15 cellular contexts compared by ENCODE assay signal in the genomic region with DNA sequence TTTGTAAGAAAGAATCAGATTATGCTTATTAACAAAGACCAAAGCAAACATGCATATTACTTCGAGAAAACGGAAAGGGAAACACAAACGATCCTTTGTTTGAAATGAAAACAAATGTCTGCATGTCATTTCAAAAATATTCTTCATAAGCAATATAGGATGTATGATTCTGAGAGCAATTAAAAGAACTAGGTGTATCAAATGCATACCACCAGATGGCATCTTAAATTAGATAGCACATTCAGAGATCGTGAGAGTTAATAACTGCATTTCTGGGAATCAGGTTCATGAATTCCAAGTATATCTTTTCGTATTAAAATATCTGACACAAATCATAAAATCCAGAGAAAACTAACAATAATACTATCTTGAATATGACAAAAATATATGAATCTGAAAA.
A peak's percentile ranks its signal among the peaks of the same experiment; 100 is the strongest.
DNase-seq lines count a peak whose midpoint lies in the region; ATAC-seq, FAIRE-seq and TF ChIP-seq lines count a peak whose summit lies in the region.
"Had no signal": no experiment of that assay in that cellular context is flagged by ENCODE, and none has a peak within 500 bp of the region (broad histone marks: within the 10 kb centered on the region; RNA-seq: fewer than 3 reads in every experiment).

No MANE protein-coding gene starts in this region.

- no peaks in the 10 kb centered on the region for H3F3A ChIP-seq in PC-9 (ENCODE audit: insufficient read depth, low read depth)

- H3K9me3 ChIP-seq in heart left ventricle (no peaks in the 10 kb centered on the region), PC-9 (ENCODE audit: insufficient read depth, low read depth) (no peaks in the 10 kb centered on the region), transverse colon (no peaks in the 10 kb centered on the region)
- H3K9me3 ChIP-seq: BE2C, thoracic aorta had no signal

- no peaks in the 10 kb centered on the region for H3K79me2 ChIP-seq in PC-9 (ENCODE audit: low read depth)

- no peak for TF ChIP-seq EP300 in transverse colon (IDR thresholded peaks at IDR 0.05; ENCODE audit: low read depth)

- ATAC-seq in heart left ventricle (no peak), Right ventricle myocardium superior (ENCODE audit: poor library complexity) (no peak), HG02884 (IDR thresholded peaks at IDR 0.05; ENCODE audit: unreplicated experiment) (no peak)
- ATAC-seq: effector memory CD8-positive, alpha-beta T cell had no signal

- no peaks in the 10 kb centered on the region for H3K9me2 ChIP-seq in PC-9 (ENCODE audit: insufficient read depth)

- H3K4me1 ChIP-seq in heart left ventricle (peaks cover 5 to 34% (median 21%) of the 10 kb centered on the region in 12 donors), PC-9 (replicated peaks; ENCODE audit: insufficient read depth) (peaks cover 5% of the 10 kb centered on the region; the same call in 1 of the 2 replicates), transverse colon (peaks cover 16 to 62% (median 22%) of the 10 kb centered on the region in 4 donors)

- H3K4me2 ChIP-seq in PC-9 = no peak overlapping the region
- H3K4me2 ChIP-seq: neural progenitor cell had no signal

- no peak for FAIRE-seq in urothelium cell line (lab: Jason Lieb, UNC)

- no peaks in the 10 kb centered on the region for H3K36me3 ChIP-seq in heart left ventricle
- H3K36me3 ChIP-seq in PC-9 (ENCODE audit: low read depth) = peaks cover 5% of the 10 kb centered on the region; the same call in 1 of the 2 replicates
- H3K36me3 ChIP-seq in transverse colon = no peaks in the 10 kb centered on the region
- H3K36me3 ChIP-seq: BE2C, neural progenitor cell, thoracic aorta had no signal

- intact Hi-C loops in heart left ventricle (cut with DNase I) = no loop called here
- intact Hi-C loops in Right ventricle myocardium superior (cut with DNase I) = loop anchor here (5.0 kb wide), 1 partner anchor 159 kb away; a partner anchor contains a TSS
- intact Hi-C loops in PC-9 (cut with micrococcal nuclease; ENCODE audit: unreplicated experiment) = no loop called here
- intact Hi-C loops in transverse colon (cut with DNase I; ENCODE audit: low total_unique reads) = no loop called here

- H2AFZ ChIP-seq in PC-9 = no peak overlapping the region
- H2AFZ ChIP-seq: neural progenitor cell had no signal

- H3K27ac ChIP-seq in heart left ventricle = no peak overlapping the region
- H3K27ac ChIP-seq in PC-9 = no peak overlapping the region
- no peak overlapping the region for H3K27ac ChIP-seq in transverse colon
- H3K27ac ChIP-seq: neural progenitor cell, SK-N-MC, thoracic aorta had no signal

- H4K20me1 ChIP-seq in PC-9 (ENCODE audit: insufficient read depth) = no peaks in the 10 kb centered on the region

- TF ChIP-seq POLR2A in heart left ventricle (IDR thresholded peaks at IDR 0.05) = no peak
- no peak for TF ChIP-seq POLR2A in transverse colon (IDR thresholded peaks at IDR 0.05)

- in situ Hi-C loops in transverse colon (cut with MboI; ENCODE audit: low pct_ligation_motif_present in 1 of 4, low pct_unique_long_range_greater_than_20kb in 1 of 4, low sequenced_read_pairs in 3 of 4) = no loop called here

- H3K27me3 ChIP-seq in heart left ventricle (no peaks in the 10 kb centered on the region), PC-9 (ENCODE audit: insufficient read depth, low read depth) (no peaks in the 10 kb centered on the region), transverse colon (no peaks in the 10 kb centered on the region)
- H3K27me3 ChIP-seq: BE2C, neural progenitor cell had no signal

- H3K4me3 ChIP-seq in heart left ventricle = no peak overlapping the region
- no peak overlapping the region for H3K4me3 ChIP-seq in PC-9
- H3K4me3 ChIP-seq in epithelial cell of proximal tubule (ENCODE audit: low read depth, low read length) = no peak overlapping the region
- H3K4me3 ChIP-seq in transverse colon = no peak overlapping the region
- H3K4me3 ChIP-seq: neural progenitor cell, SK-N-MC, thoracic aorta had no signal

- POLR2A ChIA-PET in PC-9 (lab: Charles Lee; ENCODE audit: unreplicated experiment) = no interaction called here

- peak in 9 of 12 donors; percentile 6 to 51 (median 27) for TF ChIP-seq CTCF in heart left ventricle (IDR thresholded peaks at IDR 0.05)
- TF ChIP-seq CTCF in PC-9 (conservative IDR thresholded peaks at IDR 0.05) = peak; percentile 32; the same call in 1 of the 2 replicates
- peak; percentile 43 for TF ChIP-seq CTCF in epithelial cell of proximal tubule (conservative IDR thresholded peaks at IDR 0.05; ENCODE audit: low read depth, low read length)
- TF ChIP-seq CTCF in transverse colon (IDR thresholded peaks at IDR 0.05) = peak in 4 of 5 experiments; percentile 18 to 35 (median 21)

- CTCF ChIA-PET in PC-9 (lab: Charles Lee) = no interaction called here

- no TSS peak for BruUV-seq in PC-9 (replicated peaks; lab: Mats Ljungman, UMichigan)

- DNase-seq in heart left ventricle (no peak), Right ventricle myocardium superior (no peak), PC-9 (no peak), epithelial cell of proximal tubule (ENCODE audit: low read depth) (no peak), transverse colon (no peak), DMS79 (lab: John Stamatoyannopoulos, UW) (no peak), urothelium cell line (ENCODE audit: low spot score) (no peak)
- DNase-seq: activated CD4-positive, alpha-beta T cell treated with anti-CD3 and anti-CD28 coated beads for 48 hours; BE2C; effector memory CD8-positive, alpha-beta T cell; NCI-H1930 had no signal

- 44 to 56% (median 50%) methylated on average over 5 of the region's 5 CpGs for WGBS in heart left ventricle, 4 donors
- 34 to 44% methylated on average over 5 of the region's 5 CpGs for WGBS in transverse colon (ENCODE audit: low coverage in 1 of 2), 2 donors
